ENCODE assay signal across 10 cellular contexts in genomic region chr3:99648091-99648490, GRCh38. TPM values are rescaled to one million over a fixed set of nuclear protein-coding genes. Genes with fewer than 3 reads are reported as not detected.
DNase-seq lines count a peak whose midpoint lies in the region; ATAC-seq, FAIRE-seq and TF ChIP-seq lines count a peak whose summit lies in the region.
"Had no signal": no experiment of that assay in that cellular context is flagged by ENCODE, and none has a peak within 500 bp of the region (broad histone marks: within the 10 kb centered on the region; RNA-seq: fewer than 3 reads in every experiment).

No MANE protein-coding gene starts in this region.

- H3K27ac ChIP-seq in RWPE2 (ENCODE audit: poor library complexity, severe bottlenecking) (peak overlapping the region; percentile 99), small intestine (ENCODE audit: low read depth in 1 of 2, low read length in 1 of 2) (no peak overlapping the region), body of pancreas (no peak overlapping the region)
- H3K27ac ChIP-seq: upper lobe of right lung had no signal

- intact Hi-C loops in Right ventricle myocardium superior (cut with DNase I), result no loop called here
- intact Hi-C loops in body of pancreas (cut with DNase I), result no loop called here

- DNase-seq in GM19239 (ENCODE audit: insufficient read length, low spot score) (no peak), RWPE2 (ENCODE audit: low spot score) (no peak), Right ventricle myocardium superior (peak; percentile 48), small intestine (peak; percentile 12), NCI-H2171 (lab: John Stamatoyannopoulos, UW) (no peak), body of pancreas (no peak), foreskin melanocyte (no peak)
- DNase-seq in stimulated activated CD4-positive, alpha-beta T cell treated with anti-CD3 and anti-CD28 coated beads, Interleukin-15, amount 100 ng/mL, for 24 hours, result no peak
- DNase-seq: activated effector memory CD4-positive, alpha-beta T cell treated with anti-CD3 and anti-CD28 coated beads, Interleukin-2, amount 50 U/mL, for 16 hours; upper lobe of right lung had no signal

- ATAC-seq in RWPE2 (ENCODE audit: low read depth) (peak; percentile 9; the same call in 1 of the 3 replicates), Right ventricle myocardium superior (ENCODE audit: poor library complexity) (peak; percentile 71), body of pancreas (no peak)
- ATAC-seq: upper lobe of right lung had no signal

- TF ChIP-seq CTCF in RWPE2 (IDR thresholded peaks at IDR 0.05; ENCODE audit: poor library complexity, severe bottlenecking) (no peak), body of pancreas (IDR thresholded peaks at IDR 0.05) (no peak)

- no peaks in the 10 kb centered on the region for H3K27me3 ChIP-seq in RWPE2 (ENCODE audit: insufficient read depth, poor library complexity, severe bottlenecking)
- H3K27me3 ChIP-seq in small intestine (ENCODE audit: control insufficient read depth in 2 of 2, insufficient read depth in 2 of 2, low read length in 2 of 2), result no peaks in the 10 kb centered on the region
- H3K27me3 ChIP-seq in body of pancreas, result no peaks in the 10 kb centered on the region
- H3K27me3 ChIP-seq: upper lobe of right lung had no signal

- TF ChIP-seq POLR2A in body of pancreas (IDR thresholded peaks at IDR 0.05), result no peak

- H3K9me3 ChIP-seq in RWPE2 (ENCODE audit: severe bottlenecking), result no peaks in the 10 kb centered on the region
- H3K9me3 ChIP-seq in small intestine (ENCODE audit: control insufficient read depth, low read depth), result no peaks in the 10 kb centered on the region
- no peaks in the 10 kb centered on the region for H3K9me3 ChIP-seq in body of pancreas
- H3K9me3 ChIP-seq: upper lobe of right lung had no signal

- no peak overlapping the region for H3K4me3 ChIP-seq in RWPE2 (ENCODE audit: severe bottlenecking)
- H3K4me3 ChIP-seq in small intestine (ENCODE audit: low read depth in 1 of 2, low read length in 2 of 2), result no peak overlapping the region
- no peak overlapping the region for H3K4me3 ChIP-seq in body of pancreas
- H3K4me3 ChIP-seq: upper lobe of right lung had no signal

- H3K4me1 ChIP-seq in RWPE2 (ENCODE audit: insufficient read depth, poor library complexity, severe bottlenecking) (peaks cover 66% of the 10 kb centered on the region), small intestine (ENCODE audit: control insufficient read depth in 2 of 2, insufficient read depth in 1 of 2, low read depth in 1 of 2, low read length in 1 of 2) (no peaks in the 10 kb centered on the region), body of pancreas (peaks cover 4% of the 10 kb centered on the region)

- WGBS in small intestine, 3 donors, result 17 to 45% (median 35%) methylated on average over 5 of the region's 5 CpGs
- WGBS in body of pancreas, 2 donors, result 17 to 23% methylated on average over 5 of the region's 5 CpGs

- H3K36me3 ChIP-seq in RWPE2 (ENCODE audit: low read depth), result peaks cover 92% of the 10 kb centered on the region
- no peaks in the 10 kb centered on the region for H3K36me3 ChIP-seq in small intestine (ENCODE audit: control insufficient read depth in 2 of 2, insufficient read depth in 2 of 2, low read length in 2 of 2)
- no peaks in the 10 kb centered on the region for H3K36me3 ChIP-seq in body of pancreas (replicated peaks in 1 of 2; ENCODE audit: insufficient read depth in 1 of 2, low read depth in 2 of 2)
- H3K36me3 ChIP-seq: upper lobe of right lung had no signal

- FAIRE-seq in GM19239 (lab: Jason Lieb, UNC), result peak; percentile 78
- no peak for FAIRE-seq in small intestine (lab: Jason Lieb, UNC)

RNA-seq across cellular contexts. Expression of gene COL8A1, which starts 9.7 kb away (rescaled TPM):
- total RNA-seq in Right ventricle myocardium superior, result 9.4 TPM
- 1 to 10 TPM in 1 of 3 donors, under 1 TPM in 2; 0.22 to 4.5 (median 0.27) TPM for polyA plus RNA-seq in small intestine
- 1 to 10 TPM in 1 of 2 donors, under 1 TPM in 1; 0.99 to 5.4 TPM for total RNA-seq in body of pancreas

Comparison
In these comparisons a context has a peak if more than half of its experiments do, and no peak if none do; other contexts are left out.
1. DNase-seq: peak in Right ventricle myocardium superior (single experiment) and small intestine (single experiment); none in GM19239 (single experiment), RWPE2 (single experiment), NCI-H2171 (single experiment), body of pancreas (0 of 4), foreskin melanocyte (single experiment) and stimulated activated CD4-positive, alpha-beta T cell treated with anti-CD3 and anti-CD28 coated beads, Interleukin-15, amount 100 ng/mL, for 24 hours (single experiment).